Comparison of ENCODE assay signal across 11 cellular contexts in genomic region chr18:29652797-29653196, GRCh38.
"Had no signal": no experiment of that assay in that cellular context is flagged by ENCODE, and none has a peak within 500 bp of the region (broad histone marks: within the 10 kb centered on the region; RNA-seq: fewer than 3 reads in every experiment).

No MANE protein-coding gene starts in this region.

- ATAC-seq: activated T-helper 17 cell treated with anti-CD3 and anti-CD28 coated beads, Interleukin-2, amount 50 U/mL, for 72 hours; T-cell had no signal

- DNase-seq: activated B cell treated with CpG ODN at 0.5 μM for 24 hours; activated CD4-positive, alpha-beta T cell treated with anti-CD3 and anti-CD28 coated beads, Interleukin-2, amount 10 ng/mL, durations not matched to agents 7 days and 5 days; activated naive CD4-positive, alpha-beta T cell treated with anti-CD3 and anti-CD28 coated beads for 36 hours; activated T-cell treated with anti-CD3 and anti-CD28 coated beads for 4 hours; cortex of kidney; effector CD8-positive, alpha-beta T cell; small intestine; T-cell; T1000; transverse colon had no signal
